ENCODE assay signal across 14 cellular contexts in the genomic region with DNA sequence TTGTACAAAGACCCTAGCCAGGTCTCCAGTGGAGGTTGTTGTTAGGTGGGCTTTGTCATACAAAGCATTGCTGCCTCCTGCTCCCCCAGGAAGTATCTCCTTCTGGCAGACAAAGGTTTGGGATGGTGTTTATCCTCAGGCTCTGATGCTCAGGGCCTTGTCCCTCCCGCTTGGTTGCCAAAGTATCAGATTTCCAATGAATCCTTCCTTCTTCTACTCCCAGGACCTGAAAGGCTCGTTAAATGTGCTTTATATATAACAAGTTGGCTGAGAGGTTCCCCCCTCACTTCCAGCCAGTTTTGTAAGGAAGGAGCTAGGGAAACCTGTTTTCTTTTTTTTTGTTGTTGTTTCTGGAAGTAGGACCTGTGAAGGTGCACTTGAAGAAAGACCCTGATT. TPM values are rescaled to one million over a fixed set of nuclear protein-coding genes. Genes with fewer than 3 reads are reported as not detected.
A peak's percentile ranks its signal among the peaks of the same experiment; 100 is the strongest.
DNase-seq lines count a peak whose midpoint lies in the region; ATAC-seq, FAIRE-seq and TF ChIP-seq lines count a peak whose summit lies in the region.
"Had no signal": no experiment of that assay in that cellular context is flagged by ENCODE, and none has a peak within 500 bp of the region (broad histone marks: within the 10 kb centered on the region; RNA-seq: fewer than 3 reads in every experiment).

No MANE protein-coding gene starts in this region.

- no peaks in the 10 kb centered on the region for H3K36me3 ChIP-seq in bronchial epithelial cell (ENCODE audit: control insufficient read depth, insufficient read depth, low read length)

- no peaks in the 10 kb centered on the region for H3K9me3 ChIP-seq in AG04450 (ENCODE audit: control insufficient read depth, insufficient read depth, low read length)

- H3K9me3 Mint-ChIP-seq in activated naive CD8-positive, alpha-beta T cell treated with anti-CD3 and anti-CD28 coated beads, Interleukin-2, amount 50 U/mL, for 24 hours: no peaks in the 10 kb centered on the region
- H3K9me3 Mint-ChIP-seq: activated T-helper 2 cell treated with anti-CD3 and anti-CD28 coated beads, Interferon-gamma antibody, Interleukin-2, Interleukin-4, amounts not matched to agents 10 μg/mL and 5 μg/mL and 100 μg/mL, durations not matched to agents 14 hours and 24 hours and 36 hours; CD4-positive, alpha-beta memory T cell had no signal

- TF ChIP-seq CTCF in AG04450 (IDR thresholded peaks at IDR 0.05; ENCODE audit: low read depth, low read length) (no peak), bronchial epithelial cell (IDR thresholded peaks at IDR 0.05; ENCODE audit: insufficient read depth, low read length, severe bottlenecking) (no peak)

- no peak for ATAC-seq in GM21515 (IDR thresholded peaks at IDR 0.05; ENCODE audit: unreplicated experiment)
- no peak for ATAC-seq in activated naive CD8-positive, alpha-beta T cell treated with anti-CD3 and anti-CD28 coated beads, Interleukin-2, amount 50 U/mL, for 24 hours

- CTCF ChIA-PET in AG04450 (lab: Charles Lee): no interaction called here

- H3K27ac Mint-ChIP-seq in activated naive CD8-positive, alpha-beta T cell treated with anti-CD3 and anti-CD28 coated beads, Interleukin-2, amount 50 U/mL, for 24 hours: no peak overlapping the region
- H3K27ac Mint-ChIP-seq: activated T-helper 2 cell treated with anti-CD3 and anti-CD28 coated beads, Interferon-gamma antibody, Interleukin-2, Interleukin-4, amounts not matched to agents 10 μg/mL and 5 μg/mL and 100 μg/mL, durations not matched to agents 14 hours and 24 hours and 36 hours had no signal

- H3K4me3 Mint-ChIP-seq in activated naive CD8-positive, alpha-beta T cell treated with anti-CD3 and anti-CD28 coated beads, Interleukin-2, amount 50 U/mL, for 24 hours: no peak overlapping the region
- H3K4me3 Mint-ChIP-seq: CD4-positive, alpha-beta memory T cell had no signal

- H3K27me3 ChIP-seq in AG04450 (ENCODE audit: control insufficient read depth, insufficient read depth, low read length): no peaks in the 10 kb centered on the region
- H3K27me3 ChIP-seq in bronchial epithelial cell (ENCODE audit: control insufficient read depth, insufficient read depth, low read length): no peaks in the 10 kb centered on the region

- no peak for FAIRE-seq in bronchial epithelial cell (lab: Jason Lieb, UNC)

- POLR2A ChIA-PET in AG04450 (lab: Yijun Ruan, JAX): interaction anchor here (1.1 to 2.4 kb wide), 3 partner anchors 13 to 37 kb away, joined by 3 to 18 read pairs (median 6); partner anchors contain the start of genes CUL7 and PTK7

- H3K4me3 ChIP-seq in AG04450 (ENCODE audit: low read depth, low read length): no peak overlapping the region; the same call in 1 of the 2 replicates
- no peak overlapping the region for H3K4me3 ChIP-seq in bronchial epithelial cell (ENCODE audit: low read depth, low read length)

- H3K27ac ChIP-seq in AG04450 (ENCODE audit: low read depth, low read length): peak overlapping the region; percentile 49
- H3K27ac ChIP-seq: WERI-Rb-1 had no signal

- DNase-seq in AG04450 (ENCODE audit: low read depth, low spot score) (no peak), HT-29 (ENCODE audit: low spot score) (peak; percentile 28), bronchial epithelial cell (ENCODE audit: low read depth) (peak; percentile 7), myocyte (ENCODE audit: low read depth) (peak; percentile 18), GM03348 (ENCODE audit: low spot score) (no peak)
- no peak for DNase-seq in NK-92 treated with Interleukin-12 subunit alpha and Interleukin-12 subunit beta, amount 100 ng/mL, for 24 hours (lab: John Stamatoyannopoulos, UW)
- no peak for DNase-seq in activated naive CD8-positive, alpha-beta T cell treated with anti-CD3 and anti-CD28 coated beads, Interleukin-2, amount 50 U/mL, for 24 hours
- DNase-seq: CD4-positive, alpha-beta memory T cell; hippocampal formation; Karpas-422; nucleus accumbens; WERI-Rb-1 had no signal

- H3K4me1 Mint-ChIP-seq in activated naive CD8-positive, alpha-beta T cell treated with anti-CD3 and anti-CD28 coated beads, Interleukin-2, amount 50 U/mL, for 24 hours: peaks cover 18% of the 10 kb centered on the region

- no peaks in the 10 kb centered on the region for H3K27me3 Mint-ChIP-seq in activated naive CD8-positive, alpha-beta T cell treated with anti-CD3 and anti-CD28 coated beads, Interleukin-2, amount 50 U/mL, for 24 hours
- H3K27me3 Mint-ChIP-seq: CD4-positive, alpha-beta memory T cell had no signal

- H3K36me3 Mint-ChIP-seq in activated naive CD8-positive, alpha-beta T cell treated with anti-CD3 and anti-CD28 coated beads, Interleukin-2, amount 50 U/mL, for 24 hours (ENCODE audit: low read depth): no peaks in the 10 kb centered on the region
- H3K36me3 Mint-ChIP-seq: CD4-positive, alpha-beta memory T cell had no signal

RNA-seq across cellular contexts. Expression of gene PTK7, which starts 14.4 kb away (rescaled TPM):
- 146 and 179 TPM in 2 replicates for polyA plus RNA-seq in AG04450 (2011; rRNA removed)
- 230 and 312 TPM in 2 replicates for polyA minus RNA-seq in AG04450 (2011; rRNA and poly(A)+ RNA removed)
- total RNA-seq in HT-29 (2014; rRNA removed; shearing (Covaris generic)): 48.0 and 56.3 TPM in 2 replicates
- total RNA-seq in bronchial epithelial cell (53.2 and 69.5 TPM in 2 replicates), myocyte (38.9 and 47.5 TPM in 2 replicates)
- 250 TPM for polyA plus RNA-seq in myocyte (2012)

RNA-seq across cellular contexts. Expression of gene KLC4, which starts 31.1 kb away (rescaled TPM):
- 9.1 and 10.2 TPM in 2 replicates for polyA plus RNA-seq in AG04450 (2011; rRNA removed)
- 10.4 and 14.7 TPM in 2 replicates for polyA minus RNA-seq in AG04450 (2011; rRNA and poly(A)+ RNA removed)
- total RNA-seq in HT-29 (2014; rRNA removed; shearing (Covaris generic)): 47.6 and 58.8 TPM in 2 replicates
- total RNA-seq in bronchial epithelial cell (10.4 and 14.5 TPM in 2 replicates), myocyte (21.0 and 23.6 TPM in 2 replicates)
- polyA plus RNA-seq in myocyte (2012): 31.8 TPM

RNA-seq across cellular contexts. Expression of gene MRPL2, which starts 31.3 kb away (rescaled TPM):
- 19.3 and 19.4 TPM in 2 replicates for polyA plus RNA-seq in AG04450 (2011; rRNA removed)
- 19.3 and 23.8 TPM in 2 replicates for polyA minus RNA-seq in AG04450 (2011; rRNA and poly(A)+ RNA removed)
- total RNA-seq in HT-29 (2014; rRNA removed; shearing (Covaris generic)): 54.4 and 79.1 TPM in 2 replicates
- total RNA-seq in bronchial epithelial cell (32.8 and 50.3 TPM in 2 replicates), myocyte (17.6 and 27.3 TPM in 2 replicates)
- polyA plus RNA-seq in myocyte (2012): 65.5 TPM

RNA-seq across cellular contexts. Expression of gene CUL7, which starts 36.9 kb away (rescaled TPM):
- polyA plus RNA-seq in AG04450 (2011; rRNA removed): 37.5 and 44.8 TPM in 2 replicates
- polyA minus RNA-seq in AG04450 (2011; rRNA and poly(A)+ RNA removed): 71.2 and 104 TPM in 2 replicates
- 20.9 and 21.1 TPM in 2 replicates for total RNA-seq in HT-29 (2014; rRNA removed; shearing (Covaris generic))
- total RNA-seq in bronchial epithelial cell (16.9 and 20.5 TPM in 2 replicates), myocyte (54.1 and 58.1 TPM in 2 replicates)
- polyA plus RNA-seq in myocyte (2012): 44.2 TPM

Comparison
In these comparisons a context has a peak if more than half of its experiments do, and no peak if none do; other contexts are left out.
1. DNase-seq: peak in HT-29 (single experiment), bronchial epithelial cell (single experiment) and myocyte (single experiment); none in AG04450 (single experiment), GM03348 (single experiment), NK-92 treated with Interleukin-12 subunit alpha and Interleukin-12 subunit beta, amount 100 ng/mL, for 24 hours (single experiment) and activated naive CD8-positive, alpha-beta T cell treated with anti-CD3 and anti-CD28 coated beads, Interleukin-2, amount 50 U/mL, for 24 hours (single experiment).